37 cellular contexts compared by ENCODE assay signal in genomic region chr11:5036671-5037070, GRCh38. TPM values are rescaled to one million over a fixed set of nuclear protein-coding genes. Genes with fewer than 3 reads are reported as not detected.
"Had no signal": no experiment of that assay in that cellular context is flagged by ENCODE, and none has a peak within 500 bp of the region (broad histone marks: within the 10 kb centered on the region; RNA-seq: fewer than 3 reads in every experiment).

No MANE protein-coding gene starts in this region.

- H3K4me1 ChIP-seq: lower lobe of right lung, neural progenitor cell, parathyroid adenoma, right atrium auricular region, right lobe of liver, tibial nerve, vagina had no signal

- H3K27me3 ChIP-seq: hepatocyte, neural progenitor cell, neutrophil, right atrium auricular region, right lobe of liver, tibial nerve, vagina had no signal

- DNase-seq: islet precursor cell; left cardiac atrium; left ventricle myocardium superior; lower lobe of right lung; mammary epithelial cell; mesenchymal stem cell; naive B cell; natural killer cell; nephron progenitor cell; occipital lobe; right lobe of liver; stimulated activated CD4-positive, alpha-beta T cell treated with anti-CD3 and anti-CD28 coated beads, Interleukin-1b, Interleukin-23, amount 100 ng/mL, for 48 hours; stimulated activated CD4-positive, alpha-beta T cell treated with anti-CD3 and anti-CD28 coated beads, Interleukin-2, amount 100 ng/mL, for 48 hours; stimulated activated CD4-positive, alpha-beta T cell treated with anti-CD3 and anti-CD28 coated beads, Interleukin-4, amount 100 ng/mL, for 4 hours; stimulated activated CD8-positive, alpha-beta memory T cell treated with anti-CD3 and anti-CD28 coated beads, Interleukin-4, amount 100 ng/mL, for 48 hours; stimulated activated naive CD4-positive, alpha-beta T cell treated with Interleukin-2 at 50 U/mL for 16 hours; stimulated activated naive CD8-positive, alpha-beta T cell treated with anti-CD3 and anti-CD28 coated beads, Interleukin-15, amount 100 ng/mL, for 72 hours had no signal

- ATAC-seq: left cardiac atrium; left lobe of liver; left ventricle myocardium superior; lower lobe of right lung; natural killer cell; right lobe of liver; stimulated activated memory B cell treated with anti-CD40 and anti-IgM and Interleukin-4, amounts not matched to agents 10 μg/mL and 1 μg/mL and 100 μg/mL, for 72 hours; stimulated activated naive CD8-positive, alpha-beta T cell treated with anti-CD3 and anti-CD28 coated beads, Interleukin-15, amount 100 ng/mL, for 72 hours had no signal

- H3K4me3 ChIP-seq: hepatocyte, lower lobe of right lung, neural progenitor cell, right atrium auricular region, right lobe of liver, smooth muscle cell, tibial nerve, vagina had no signal

- H3K36me3 ChIP-seq: lower lobe of right lung, neural progenitor cell, neutrophil, right atrium auricular region, right lobe of liver, tibial nerve, vagina had no signal

- H3K27ac ChIP-seq: hepatocyte, lower lobe of right lung, neural progenitor cell, neutrophil, parathyroid adenoma, right atrium auricular region, right lobe of liver, tibial nerve, vagina had no signal

- H3K9me3 ChIP-seq: lower lobe of right lung, neutrophil, right atrium auricular region, right lobe of liver, tibial nerve, vagina had no signal

RNA-seq across cellular contexts. Expression of gene OR52J3, which starts 9.7 kb away (rescaled TPM):
- total RNA-seq: hepatocyte, kidney epithelial cell, left cardiac atrium, left lobe of liver, left ventricle myocardium superior, lower lobe of right lung, mammary epithelial cell, mucosa of gallbladder, natural killer cell, occipital lobe, osteocyte, progenitor cell of endocrine pancreas, pulmonary artery endothelial cell, renal cortical epithelial cell, right atrium auricular region, right lobe of liver, skeletal muscle tissue, smooth muscle cell, temporal lobe, tibial nerve, urinary bladder, vagina had no signal
- polyA plus RNA-seq: hepatocyte, mammary epithelial cell, smooth muscle cell, thymus, urinary bladder had no signal

RNA-seq across cellular contexts. Expression of gene OR52E2, which starts 22.8 kb away (rescaled TPM):
- total RNA-seq: hepatocyte, kidney epithelial cell, left cardiac atrium, left lobe of liver, left ventricle myocardium superior, lower lobe of right lung, mammary epithelial cell, mucosa of gallbladder, natural killer cell, occipital lobe, osteocyte, progenitor cell of endocrine pancreas, pulmonary artery endothelial cell, renal cortical epithelial cell, right atrium auricular region, right lobe of liver, skeletal muscle tissue, smooth muscle cell, temporal lobe, tibial nerve, urinary bladder, vagina had no signal
- polyA plus RNA-seq: hepatocyte, mammary epithelial cell, smooth muscle cell, thymus, urinary bladder had no signal

RNA-seq across cellular contexts. Expression of gene OR52E1, which starts 32.7 kb away (rescaled TPM):
- total RNA-seq: hepatocyte, kidney epithelial cell, left cardiac atrium, left lobe of liver, left ventricle myocardium superior, lower lobe of right lung, mammary epithelial cell, mucosa of gallbladder, natural killer cell, occipital lobe, osteocyte, progenitor cell of endocrine pancreas, pulmonary artery endothelial cell, renal cortical epithelial cell, right atrium auricular region, right lobe of liver, skeletal muscle tissue, smooth muscle cell, temporal lobe, tibial nerve, urinary bladder, vagina had no signal
- polyA plus RNA-seq: hepatocyte, mammary epithelial cell, smooth muscle cell, thymus, urinary bladder had no signal

RNA-seq across cellular contexts. Expression of gene OR51L1, which starts 42.0 kb away (rescaled TPM):
- total RNA-seq: hepatocyte, kidney epithelial cell, left cardiac atrium, left lobe of liver, left ventricle myocardium superior, lower lobe of right lung, mammary epithelial cell, mucosa of gallbladder, natural killer cell, occipital lobe, osteocyte, progenitor cell of endocrine pancreas, pulmonary artery endothelial cell, renal cortical epithelial cell, right atrium auricular region, right lobe of liver, skeletal muscle tissue, smooth muscle cell, temporal lobe, tibial nerve, urinary bladder, vagina had no signal
- polyA plus RNA-seq: hepatocyte, mammary epithelial cell, smooth muscle cell, urinary bladder had no signal
